ENCODE assay signal across 9 cellular contexts in the genomic region with DNA sequence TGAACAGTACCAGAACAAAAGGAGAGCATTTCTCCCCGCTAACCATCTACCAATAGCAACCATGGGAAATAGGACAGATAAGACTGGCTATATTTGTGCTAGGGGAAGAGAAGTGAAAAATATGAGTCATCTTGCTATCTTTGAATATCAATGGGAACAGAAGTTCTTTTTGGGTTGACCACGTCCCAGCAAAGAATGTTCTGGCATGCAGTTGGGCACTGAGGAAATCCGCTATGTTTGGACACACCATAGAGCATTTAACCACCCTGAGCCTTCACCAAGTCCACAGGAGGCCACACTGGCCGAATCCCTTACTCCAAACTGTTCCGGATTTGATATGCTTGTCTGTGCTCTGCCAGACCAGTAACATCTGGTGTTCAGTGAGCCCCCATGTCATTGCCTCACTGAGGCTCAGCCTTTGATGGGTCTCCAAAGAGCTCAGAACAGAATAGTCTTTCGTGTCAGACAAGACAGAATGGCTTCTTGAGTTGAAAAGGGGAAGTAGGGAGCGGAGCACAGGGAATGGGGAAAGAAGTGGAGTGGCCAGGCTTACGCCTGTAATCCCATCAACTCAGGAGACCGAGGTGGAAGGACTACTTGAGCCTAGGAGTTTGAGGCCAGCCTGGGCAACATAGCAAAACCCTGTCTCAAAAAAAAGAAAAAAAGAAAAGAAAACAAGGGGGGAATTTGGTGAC.
DNase-seq lines count a peak whose midpoint lies in the region; ATAC-seq and TF ChIP-seq lines count a peak whose summit lies in the region.
"Had no signal": no experiment of that assay in that cellular context is flagged by ENCODE, and none has a peak within 500 bp of the region (broad histone marks: within the 10 kb centered on the region; RNA-seq: fewer than 3 reads in every experiment).

No MANE protein-coding gene starts in this region.

- peaks cover 4% of the 10 kb centered on the region for H3K36me3 ChIP-seq in thoracic aorta

- no peaks in the 10 kb centered on the region for H3K27me3 ChIP-seq in thoracic aorta (replicated peaks; ENCODE audit: insufficient read depth)

- TF ChIP-seq CTCF in NB4 (IDR thresholded peaks at IDR 0.05; ENCODE audit: low read depth, low read length) (no peak), astrocyte of the cerebellum (IDR thresholded peaks at IDR 0.05; ENCODE audit: low read depth, low read length, missing control alignments) (no peak), thoracic aorta (IDR thresholded peaks at IDR 0.05) (no peak)

- peaks cover 5 to 34% of the 10 kb centered on the region in 2 donors for H3K4me1 ChIP-seq in thoracic aorta (ENCODE audit: control insufficient read depth in 1 of 2, low read depth in 2 of 2)

- peak; percentile 70 for ATAC-seq in thoracic aorta (ENCODE audit: insufficient number of reproducible peaks, low FRiP score, low read depth)
- no peak for ATAC-seq in GM18873 (IDR thresholded peaks at IDR 0.05; ENCODE audit: low FRiP score, unreplicated experiment)
- ATAC-seq: activated T-cell treated with anti-CD3 and anti-CD28 coated beads, Interleukin-2, amount 50 U/mL, for 72 hours had no signal

- no peaks in the 10 kb centered on the region for H3K9me3 ChIP-seq in thoracic aorta

- DNase-seq in NB4 (ENCODE audit: low read depth) (peak; percentile 90), astrocyte of the cerebellum (ENCODE audit: low read depth) (peak; percentile 73), hepatic stellate cell (ENCODE audit: low spot score) (peak; percentile 35), thoracic aorta (ENCODE audit: low spot score) (no peak), GOT3 (lab: John Stamatoyannopoulos, UW) (no peak), NCI-H1436 (lab: John Stamatoyannopoulos, UW) (no peak)
- DNase-seq: activated T-cell treated with anti-CD3 and anti-CD28 coated beads, Interleukin-2, amount 50 U/mL, for 72 hours had no signal

- no peak for TF ChIP-seq POLR2A in NB4 (IDR thresholded peaks at IDR 0.05; ENCODE audit: extremely low read depth, insufficient read length)

- H3K4me3 ChIP-seq in NB4 (ENCODE audit: low read depth, low read length) (no peak overlapping the region), astrocyte of the cerebellum (ENCODE audit: low read depth, low read length) (no peak overlapping the region), thoracic aorta (no peak overlapping the region)

- H3K27ac ChIP-seq in thoracic aorta, result peak overlapping the region; percentile 74 to 77
- H3K27ac ChIP-seq: VCaP had no signal

- in situ Hi-C loops in astrocyte of the cerebellum (cut with HindIII; ENCODE audit: low sequenced_read_pairs), result loop anchor here (5.0 kb wide), 1 partner anchor 75 kb away; no protein-coding TSS in a partner anchor

Comparison
In these comparisons a context has a peak if more than half of its experiments do, and no peak if none do; other contexts are left out.
1. DNase-seq: peak in NB4 (single experiment), astrocyte of the cerebellum (single experiment) and hepatic stellate cell (single experiment); none in thoracic aorta (single experiment), GOT3 (single experiment) and NCI-H1436 (single experiment).